Comparison of ENCODE assay signal across 22 cellular contexts in the genomic region with DNA sequence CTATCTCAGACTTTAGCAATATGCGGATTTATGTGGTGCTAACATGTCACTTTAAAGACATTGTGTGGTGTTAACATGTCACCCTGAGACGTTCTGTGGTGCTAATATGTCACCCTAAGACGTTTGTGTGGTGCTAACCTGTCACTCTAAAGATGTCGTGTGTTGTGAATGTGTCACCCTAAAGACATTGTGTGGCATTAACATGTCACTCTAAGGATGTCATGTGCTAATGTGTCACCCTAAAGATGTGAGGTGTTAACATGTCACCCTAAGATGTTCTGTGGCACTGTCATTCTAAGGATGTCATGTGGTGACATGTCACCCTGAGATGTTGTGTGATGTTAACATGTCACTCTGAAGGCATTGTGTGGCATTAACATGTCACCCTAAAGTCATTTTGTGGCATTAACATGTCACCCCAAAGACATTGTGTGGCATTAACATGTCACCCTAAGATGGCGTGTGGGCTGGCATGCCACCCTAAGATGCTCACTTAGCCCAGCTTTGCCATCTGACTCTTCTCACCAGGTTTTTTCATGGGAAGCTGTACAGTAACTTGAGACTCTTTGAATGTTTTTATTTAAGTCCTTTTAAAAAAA.
"Had no signal": no experiment of that assay in that cellular context is flagged by ENCODE, and none has a peak within 500 bp of the region (broad histone marks: within the 10 kb centered on the region; RNA-seq: fewer than 3 reads in every experiment).

No MANE protein-coding gene starts in this region.

- DNase-seq: effector CD4-positive, alpha-beta T cell; endodermal cell; erythroblast; foreskin keratinocyte; immature natural killer cell; kidney; left cardiac atrium; left ventricle myocardium superior; mesendoderm; naive B cell; nephron progenitor cell; right cardiac atrium; stimulated activated CD4-positive, alpha-beta T cell treated with anti-CD3 and anti-CD28 coated beads, Interleukin-4, amount 100 ng/mL, for 1 hour; stimulated activated naive B cell treated with anti-CD40 and anti-IgM and Interleukin-4, amounts not matched to agents 10 μg/mL and 1 μg/mL and 100 μg/mL, for 72 hours; stimulated activated naive CD8-positive, alpha-beta T cell treated with anti-CD3 and anti-CD28 coated beads, Interleukin-15, amount 100 ng/mL, for 72 hours; trophoblast cell had no signal

- H3K4me3 ChIP-seq: coronary artery, lung, smooth muscle cell, thoracic aorta had no signal

- H3K4me2 ChIP-seq: smooth muscle cell had no signal

- H3K9me3 ChIP-seq: neutrophil, thoracic aorta had no signal

- H3K27me3 ChIP-seq: foreskin keratinocyte, neutrophil had no signal

- FAIRE-seq: endothelial cell of umbilical vein, kidney had no signal

- H3K27ac ChIP-seq: coronary artery, foreskin keratinocyte, neutrophil, thoracic aorta had no signal

- H3K4me1 ChIP-seq: foreskin keratinocyte had no signal

- ATAC-seq: foreskin keratinocyte; left cardiac atrium; left ventricle myocardium superior; right cardiac atrium; stimulated activated naive CD8-positive, alpha-beta T cell treated with anti-CD3 and anti-CD28 coated beads, Interleukin-15, amount 100 ng/mL, for 72 hours had no signal

- H3K36me3 ChIP-seq: neutrophil, thoracic aorta had no signal
